In genomic region chr1:6588128-6588892, GRCh38 we compare ENCODE assay signal across 12 cellular contexts. TPM values are rescaled to one million over a fixed set of nuclear protein-coding genes. Genes with fewer than 3 reads are reported as not detected.
DNase-seq lines count a peak whose midpoint lies in the region; ATAC-seq and TF ChIP-seq lines count a peak whose summit lies in the region.
"Had no signal": no experiment of that assay in that cellular context is flagged by ENCODE, and none has a peak within 500 bp of the region (broad histone marks: within the 10 kb centered on the region; RNA-seq: fewer than 3 reads in every experiment).

No MANE protein-coding gene starts in this region.

- CTCF ChIA-PET in IMR-90 (lab: Yijun Ruan, JAX): no interaction called here
- CTCF ChIA-PET in activated CD4-positive, alpha-beta memory T cell treated with anti-CD3 and anti-CD28 coated beads for 36 hours (lab: Charles Lee): no interaction called here

- H2BK5ac ChIP-seq in IMR-90 (ENCODE audit: low read depth, low read length, poor library complexity, severe bottlenecking): no peak overlapping the region

- H2AFZ ChIP-seq in IMR-90 (replicated peaks; ENCODE audit: low read length, poor library complexity): no peak overlapping the region

- no peak for TF ChIP-seq RAD21 in IMR-90 (IDR thresholded peaks at IDR 0.05; ENCODE audit: low read length)

- H4K20me1 ChIP-seq in BLaER1 treated with 17β-estradiol and CSF1 and Interleukin-3, amounts not matched to agents 10 nM and 100 nM: peaks cover 91 to 100% (median 98%) of the 10 kb centered on the region in 11 experiments
- peaks cover 57% of the 10 kb centered on the region for H4K20me1 ChIP-seq in IMR-90 (ENCODE audit: insufficient read depth, low read length)

- H3K4ac ChIP-seq in IMR-90 (ENCODE audit: low read depth, low read length): no peak overlapping the region

- H3K4me1 Mint-ChIP-seq in endodermal cell: peaks cover 5% of the 10 kb centered on the region
- no peaks in the 10 kb centered on the region for H3K4me1 Mint-ChIP-seq in neural crest cell
- H3K4me1 Mint-ChIP-seq in activated CD4-positive, alpha-beta memory T cell treated with anti-CD3 and anti-CD28 coated beads for 36 hours (ENCODE audit: low read depth): peaks cover 18% of the 10 kb centered on the region
- H3K4me1 Mint-ChIP-seq: mesothelial cell of epicardium had no signal

- H2BK20ac ChIP-seq in IMR-90 (ENCODE audit: low read depth, low read length): no peak overlapping the region

- H4K91ac ChIP-seq in IMR-90 (ENCODE audit: insufficient read depth, low read depth, low read length): no peak overlapping the region

- H3K4me3 ChIP-seq in BLaER1 treated with 17β-estradiol and CSF1 and Interleukin-3, amounts not matched to agents 10 nM and 100 nM: no peak overlapping the region
- no peak overlapping the region for H3K4me3 ChIP-seq in IMR-90 (ENCODE audit: insufficient read depth, low read depth, low read length)
- no peak overlapping the region for H3K4me3 ChIP-seq in endodermal cell (ENCODE audit: low read length)

- H3K27me3 ChIP-seq in BLaER1 treated with 17β-estradiol and CSF1 and Interleukin-3, amounts not matched to agents 10 nM and 100 nM: no peaks in the 10 kb centered on the region
- H3K27me3 ChIP-seq in IMR-90 (ENCODE audit: control insufficient read depth, insufficient read depth, low read length) (no peaks in the 10 kb centered on the region), endodermal cell (ENCODE audit: control insufficient read depth, insufficient read depth, low read length, poor library complexity, severe bottlenecking) (no peaks in the 10 kb centered on the region)

- TF ChIP-seq POLR2A in IMR-90 (IDR thresholded peaks at IDR 0.05; ENCODE audit: low read depth, low read length): no peak

- H3K4me2 ChIP-seq in BLaER1 treated with 17β-estradiol and CSF1 and Interleukin-3, amounts not matched to agents 10 nM and 100 nM: peak overlapping the region; percentile 67 to 89 (median 85)
- no peak overlapping the region for H3K4me2 ChIP-seq in IMR-90 (ENCODE audit: low read depth, low read length)

- no TSS peak for BruUV-seq in IMR-90 (replicated peaks; lab: Mats Ljungman, UMichigan)

- H3K9me3 Mint-ChIP-seq in endodermal cell (no peaks in the 10 kb centered on the region), neural crest cell (no peaks in the 10 kb centered on the region)
- H3K9me3 Mint-ChIP-seq in activated CD4-positive, alpha-beta memory T cell treated with anti-CD3 and anti-CD28 coated beads for 36 hours: no peaks in the 10 kb centered on the region
- H3K9me3 Mint-ChIP-seq: mesothelial cell of epicardium had no signal

- peaks cover 41 to 80% (median 55%) of the 10 kb centered on the region in 11 experiments for H3K36me3 ChIP-seq in BLaER1 treated with 17β-estradiol and CSF1 and Interleukin-3, amounts not matched to agents 10 nM and 100 nM
- H3K36me3 ChIP-seq in IMR-90 (ENCODE audit: control insufficient read depth, insufficient read depth, low read length) (peaks cover 58% of the 10 kb centered on the region), endodermal cell (ENCODE audit: control insufficient read depth, insufficient read depth, low read length) (peaks cover 37% of the 10 kb centered on the region)

- H3K56ac ChIP-seq in IMR-90 (ENCODE audit: extremely low read depth, insufficient read depth, low read length): no peak overlapping the region

- H3K18ac ChIP-seq in IMR-90 (ENCODE audit: low read depth, low read length): no peak overlapping the region

- in situ Hi-C loops in IMR-90 (cut with MboI; ENCODE audit: low sequenced_read_pairs): no loop called here

- intact Hi-C loops in IMR-90 (cut with micrococcal nuclease): no loop called here
- intact Hi-C loops in activated CD4-positive, alpha-beta memory T cell treated with anti-CD3 and anti-CD28 coated beads for 36 hours (cut with micrococcal nuclease): no loop called here

- no peak for DNase-seq in IMR-90
- no peak for DNase-seq in endodermal cell
- no peak for DNase-seq in neural crest cell (ENCODE audit: low read depth, low spot score)
- no peak for DNase-seq in NCI-H2196 (lab: John Stamatoyannopoulos, UW; ENCODE audit: unreplicated experiment)
- no peak for DNase-seq in activated CD4-positive, alpha-beta memory T cell treated with anti-CD3 and anti-CD28 coated beads for 36 hours
- DNase-seq: Right ventricle myocardium superior had no signal

- H3K27me3 Mint-ChIP-seq in endodermal cell (ENCODE audit: insufficient read depth): no peaks in the 10 kb centered on the region
- no peaks in the 10 kb centered on the region for H3K27me3 Mint-ChIP-seq in neural crest cell (ENCODE audit: low read depth)
- no peaks in the 10 kb centered on the region for H3K27me3 Mint-ChIP-seq in activated CD4-positive, alpha-beta memory T cell treated with anti-CD3 and anti-CD28 coated beads for 36 hours

- peak overlapping the region; percentile 25 for H2AK9ac ChIP-seq in IMR-90 (replicated peaks; ENCODE audit: low read depth, low read length, poor library complexity)

- H3K9me1 ChIP-seq in IMR-90 (ENCODE audit: insufficient read depth, low read length): peaks cover 4% of the 10 kb centered on the region; the same call in 1 of the 2 replicates

- dilution Hi-C loops in IMR-90 (cut with HindIII; ENCODE audit: low sequenced_read_pairs, unreplicated experiment): no loop called here

- H3K36me3 Mint-ChIP-seq in endodermal cell (ENCODE audit: low read depth): peaks cover 18% of the 10 kb centered on the region
- no peaks in the 10 kb centered on the region for H3K36me3 Mint-ChIP-seq in neural crest cell (ENCODE audit: low read depth)
- H3K36me3 Mint-ChIP-seq in activated CD4-positive, alpha-beta memory T cell treated with anti-CD3 and anti-CD28 coated beads for 36 hours: peaks cover 9% of the 10 kb centered on the region
- H3K36me3 Mint-ChIP-seq: mesothelial cell of epicardium had no signal

- ATAC-seq in IMR-90 (ENCODE audit: low read depth) (no peak), GM21717 (IDR thresholded peaks at IDR 0.05; ENCODE audit: unreplicated experiment) (no peak), GM18517 (IDR thresholded peaks at IDR 0.05; ENCODE audit: unreplicated experiment) (no peak)

- H4K8ac ChIP-seq in IMR-90 (ENCODE audit: low read depth in 2 of 2, low read length in 2 of 2): no peak overlapping the region

- no peak overlapping the region for H2BK15ac ChIP-seq in IMR-90 (ENCODE audit: low read depth, low read length)

- no peak overlapping the region for H2AK5ac ChIP-seq in IMR-90 (ENCODE audit: low read depth, low read length)

- POLR2A ChIA-PET in IMR-90 (lab: Charles Lee; ENCODE audit: unreplicated experiment): no interaction called here
- POLR2A ChIA-PET in activated CD4-positive, alpha-beta memory T cell treated with anti-CD3 and anti-CD28 coated beads for 36 hours (lab: Charles Lee): no interaction called here

- no peak overlapping the region for H4K5ac ChIP-seq in IMR-90 (ENCODE audit: low read depth, low read length)

- H3K4me3 Mint-ChIP-seq in endodermal cell (no peak overlapping the region), neural crest cell (peak overlapping the region; percentile 19)
- no peak overlapping the region for H3K4me3 Mint-ChIP-seq in activated CD4-positive, alpha-beta memory T cell treated with anti-CD3 and anti-CD28 coated beads for 36 hours
- H3K4me3 Mint-ChIP-seq: mesothelial cell of epicardium had no signal

- H3K27ac Mint-ChIP-seq in endodermal cell (peak overlapping the region; percentile 30), neural crest cell (ENCODE audit: unreplicated experiment) (no peak overlapping the region)
- H3K27ac Mint-ChIP-seq in activated CD4-positive, alpha-beta memory T cell treated with anti-CD3 and anti-CD28 coated beads for 36 hours: no peak overlapping the region
- H3K27ac Mint-ChIP-seq: mesothelial cell of epicardium had no signal

- no peak for TF ChIP-seq CTCF in IMR-90 (conservative IDR thresholded peaks at IDR 0.05; ENCODE audit: low read depth, low read length)
- TF ChIP-seq CTCF in endodermal cell (conservative IDR thresholded peaks at IDR 0.05): no peak
- TF ChIP-seq CTCF in neural crest cell (conservative IDR thresholded peaks at IDR 0.05): no peak

- H3K14ac ChIP-seq in IMR-90 (replicated peaks; ENCODE audit: low read depth, low read length): no peak overlapping the region

- 92% methylated on average over 14 of the region's 25 CpGs; no CpG with 5 or more reads in 1 of the 2 experiments for WGBS in IMR-90 (ENCODE audit: extremely low coverage in 2 of 2, insufficient read length in 1 of 2), 2 experiments
- 92 to 96% methylated on average over 19 to 25 of the region's 25 CpGs for WGBS in endodermal cell (ENCODE audit: insufficient coverage in 1 of 2, insufficient read length in 1 of 2), 2 experiments

- H3K23ac ChIP-seq in IMR-90 (ENCODE audit: low read depth, low read length): no peak overlapping the region

- H2BK120ac ChIP-seq in IMR-90 (ENCODE audit: low read depth, low read length): no peak overlapping the region

- H3K4me1 ChIP-seq in BLaER1 treated with 17β-estradiol and CSF1 and Interleukin-3, amounts not matched to agents 10 nM and 100 nM: peaks cover 80 to 100% (median 88%) of the 10 kb centered on the region in 10 experiments
- H3K4me1 ChIP-seq in IMR-90 (ENCODE audit: control insufficient read depth, insufficient read depth, low read length) (no peaks in the 10 kb centered on the region), endodermal cell (ENCODE audit: control insufficient read depth, insufficient read depth, low read length) (no peaks in the 10 kb centered on the region)

- peaks cover 9 to 59% of the 10 kb centered on the region in 2 experiments for H3K79me1 ChIP-seq in IMR-90 (ENCODE audit: low read depth in 1 of 2, low read length in 2 of 2)

- no peaks in the 10 kb centered on the region for H3K9me3 ChIP-seq in BLaER1 treated with 17β-estradiol and CSF1 and Interleukin-3, amounts not matched to agents 10 nM and 100 nM (replicated peaks in 1 of 11)
- H3K9me3 ChIP-seq in IMR-90 (ENCODE audit: control insufficient read depth, insufficient read depth, low read length) (no peaks in the 10 kb centered on the region), endodermal cell (ENCODE audit: control insufficient read depth, low read length) (no peaks in the 10 kb centered on the region)

- 0 out of 22 replicates have a peak overlapping the region, but pooled peaks of 1 of the 11 experiments have one; percentile 5 for H3K27ac ChIP-seq in BLaER1 treated with 17β-estradiol and CSF1 and Interleukin-3, amounts not matched to agents 10 nM and 100 nM
- H3K27ac ChIP-seq in IMR-90 (ENCODE audit: insufficient read depth, low read length): no peak overlapping the region
- no peak overlapping the region for H3K27ac ChIP-seq in endodermal cell (ENCODE audit: low read depth, low read length)

- peak overlapping the region in 3 of 11 experiments; percentile 45 to 56 (median 53); a peak in 4 of 22 replicates for H3K9ac ChIP-seq in BLaER1 treated with 17β-estradiol and CSF1 and Interleukin-3, amounts not matched to agents 10 nM and 100 nM
- H3K9ac ChIP-seq in IMR-90 (ENCODE audit: low read depth, low read length) (no peak overlapping the region), endodermal cell (ENCODE audit: extremely low read depth, low read length, poor library complexity, severe bottlenecking) (no peak overlapping the region)

RNA-seq across cellular contexts. Expression of gene ZBTB48, which starts 8.5 kb away (rescaled TPM):
- total RNA-seq in IMR-90 (2012; rRNA removed): 9.3 and 10.3 TPM in 2 replicates
- polyA plus RNA-seq in IMR-90 (2012; rRNA removed): 17.5 and 19.7 TPM in 2 replicates
- 10.0 and 15.6 TPM in 2 replicates for polyA plus RNA-seq in IMR-90 (2012; cell fraction: cytosol; rRNA removed)
- 61.7 and 153 TPM in 2 replicates for polyA plus RNA-seq in IMR-90 (2012; cell fraction: nucleus; rRNA removed; ENCODE audit: low replicate concordance)
- total RNA-seq in endodermal cell: 10 to 100 TPM; 28.2 to 31.0 TPM
- 22.8 TPM for polyA plus RNA-seq in endodermal cell (2013, experiment 1 of 2)
- 22.7 TPM for polyA plus RNA-seq in endodermal cell (2013, experiment 2 of 2)
- total RNA-seq in neural crest cell: 35.7 and 41.0 TPM in 2 replicates
- total RNA-seq in activated CD4-positive, alpha-beta memory T cell treated with anti-CD3 and anti-CD28 coated beads for 36 hours: 10 to 100 TPM; 24.6 to 28.1 TPM

RNA-seq across cellular contexts. Expression of gene KLHL21, which starts 14.4 kb away (rescaled TPM):
- 12.0 and 14.2 TPM in 2 replicates for total RNA-seq in IMR-90 (2012; rRNA removed)
- 36.7 and 37.4 TPM in 2 replicates for polyA plus RNA-seq in IMR-90 (2012; rRNA removed)
- 27.2 and 40.1 TPM in 2 replicates for polyA plus RNA-seq in IMR-90 (2012; cell fraction: cytosol; rRNA removed)
- polyA plus RNA-seq in IMR-90 (2012; cell fraction: nucleus; rRNA removed; ENCODE audit: low replicate concordance): 70.4 and 149 TPM in 2 replicates
- total RNA-seq in endodermal cell: 10 to 100 TPM; 10.9 to 13.2 TPM
- polyA plus RNA-seq in endodermal cell (2013, experiment 1 of 2): 8.8 TPM
- polyA plus RNA-seq in endodermal cell (2013, experiment 2 of 2): 7.9 TPM
- total RNA-seq in neural crest cell: 18.8 and 19.0 TPM in 2 replicates
- 10 to 100 TPM; 18.1 to 19.4 TPM for total RNA-seq in activated CD4-positive, alpha-beta memory T cell treated with anti-CD3 and anti-CD28 coated beads for 36 hours

RNA-seq across cellular contexts. Expression of gene PHF13, which starts 25.2 kb away (rescaled TPM):
- total RNA-seq in IMR-90 (2012; rRNA removed): 7.3 and 9.4 TPM in 2 replicates
- polyA plus RNA-seq in IMR-90 (2012; rRNA removed): 7.6 and 9.8 TPM in 2 replicates
- polyA plus RNA-seq in IMR-90 (2012; cell fraction: cytosol; rRNA removed): 6.4 and 8.4 TPM in 2 replicates
- 13.3 and 25.1 TPM in 2 replicates for polyA plus RNA-seq in IMR-90 (2012; cell fraction: nucleus; rRNA removed; ENCODE audit: low replicate concordance)
- total RNA-seq in endodermal cell: 10 to 100 TPM; 36.9 to 47.8 TPM
- 27.3 TPM for polyA plus RNA-seq in endodermal cell (2013, experiment 1 of 2)
- polyA plus RNA-seq in endodermal cell (2013, experiment 2 of 2): 25.9 TPM
- total RNA-seq in neural crest cell: 32.6 and 33.5 TPM in 2 replicates
- total RNA-seq in activated CD4-positive, alpha-beta memory T cell treated with anti-CD3 and anti-CD28 coated beads for 36 hours: 10 to 100 TPM; 16.8 to 16.9 TPM

RNA-seq across cellular contexts. Expression of gene TAS1R1, which starts 33.2 kb away (rescaled TPM):
- total RNA-seq in IMR-90 (2012; rRNA removed): not detected in 2 replicates
- polyA plus RNA-seq in IMR-90 (2012; rRNA removed): 0.05 and 0.10 TPM in 2 replicates
- polyA plus RNA-seq in IMR-90 (2012; cell fraction: cytosol; rRNA removed): 0.05 TPM in 1 of 2 replicates, not detected in the other
- polyA plus RNA-seq in IMR-90 (2012; cell fraction: nucleus; rRNA removed; ENCODE audit: low replicate concordance): 0.09 and 0.15 TPM in 2 replicates
- total RNA-seq in endodermal cell: under 1 TPM; 0.31 to 0.51 TPM
- not detected for polyA plus RNA-seq in endodermal cell (2013, experiment 1 of 2)
- not detected for polyA plus RNA-seq in endodermal cell (2013, experiment 2 of 2)
- total RNA-seq in neural crest cell: not detected in 2 replicates
- not detected for total RNA-seq in activated CD4-positive, alpha-beta memory T cell treated with anti-CD3 and anti-CD28 coated beads for 36 hours
- total RNA-seq: activated CD8-positive, alpha-beta memory T cell treated with anti-CD3 and anti-CD28 coated beads for 36 hours; mesothelial cell of epicardium; Right ventricle myocardium superior; urinary bladder had no signal

RNA-seq across cellular contexts. Expression of gene NOL9, which starts 34.0 kb away (rescaled TPM):
- total RNA-seq in IMR-90 (2012; rRNA removed) (19.2 and 21.4 TPM in 2 replicates), endodermal cell (10 to 100 TPM; 35.0 to 43.9 TPM), neural crest cell (47.2 and 52.4 TPM in 2 replicates)
- 12.4 and 13.0 TPM in 2 replicates for polyA plus RNA-seq in IMR-90 (2012; rRNA removed)
- 4.2 and 5.3 TPM in 2 replicates for polyA plus RNA-seq in IMR-90 (2012; cell fraction: cytosol; rRNA removed)
- polyA plus RNA-seq in IMR-90 (2012; cell fraction: nucleus; rRNA removed; ENCODE audit: low replicate concordance): 7.7 and 27.7 TPM in 2 replicates
- 16.8 TPM for polyA plus RNA-seq in endodermal cell (2013, experiment 1 of 2)
- 13.5 TPM for polyA plus RNA-seq in endodermal cell (2013, experiment 2 of 2)
- 10 to 100 TPM; 29.8 to 32.5 TPM for total RNA-seq in activated CD4-positive, alpha-beta memory T cell treated with anti-CD3 and anti-CD28 coated beads for 36 hours
